In the genomic region with DNA sequence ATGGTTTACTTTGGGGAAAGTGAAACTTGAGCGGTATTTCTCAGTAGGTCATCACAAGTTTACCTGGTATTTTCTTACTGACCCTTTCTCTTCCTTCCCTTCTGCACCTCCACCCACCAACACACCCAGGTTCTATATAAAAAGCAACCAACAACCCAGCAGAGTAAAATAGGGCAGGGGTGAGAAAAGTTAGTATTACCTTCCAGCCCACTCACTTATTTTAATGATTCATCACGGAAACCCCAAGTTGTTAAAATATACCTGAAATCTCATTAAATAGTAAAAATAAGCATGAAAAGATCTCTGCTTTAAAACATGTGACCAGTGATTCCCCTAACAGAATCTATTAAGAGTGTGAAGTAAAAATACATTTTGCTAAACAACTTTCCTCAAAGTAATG, we compare ENCODE assay signal across 11 cellular contexts.
A peak's percentile ranks its signal among the peaks of the same experiment; 100 is the strongest.
DNase-seq lines count a peak whose midpoint lies in the region; ATAC-seq and TF ChIP-seq lines count a peak whose summit lies in the region.
"Had no signal": no experiment of that assay in that cellular context is flagged by ENCODE, and none has a peak within 500 bp of the region (broad histone marks: within the 10 kb centered on the region; RNA-seq: fewer than 3 reads in every experiment).

No MANE protein-coding gene starts in this region.

- H3K27ac ChIP-seq in heart right ventricle (no peak overlapping the region), left ventricle myocardium inferior (replicated peaks) (no peak overlapping the region), substantia nigra (ENCODE audit: low read depth, low read length, poor library complexity, severe bottlenecking) (no peak overlapping the region)
- H3K27ac ChIP-seq: epithelial cell of prostate, left lung, testis had no signal

- H3K4me1 ChIP-seq in heart right ventricle (peaks cover 0 to 14% (median 5%) of the 10 kb centered on the region in 9 donors), left ventricle myocardium inferior (peaks cover 25% of the 10 kb centered on the region)
- H3K4me1 ChIP-seq: testis had no signal

- H3K36me3 ChIP-seq in heart right ventricle (peaks cover 0 to 16% (median 0%) of the 10 kb centered on the region in 9 donors), left ventricle myocardium inferior (peaks cover 10% of the 10 kb centered on the region)
- H3K36me3 ChIP-seq: left lung had no signal

- H3K27me3 ChIP-seq in heart right ventricle (no peaks in the 10 kb centered on the region), left ventricle myocardium inferior (ENCODE audit: low read depth) (no peaks in the 10 kb centered on the region)
- H3K27me3 ChIP-seq: left lung, testis had no signal

- intact Hi-C loops in heart right ventricle (cut with DNase I) (no loop called here), left ventricle myocardium inferior (cut with micrococcal nuclease) (no loop called here)

- H3K9me3 ChIP-seq in heart right ventricle: no peaks in the 10 kb centered on the region
- no peaks in the 10 kb centered on the region for H3K9me3 ChIP-seq in left ventricle myocardium inferior (replicated peaks)
- H3K9me3 ChIP-seq: left lung, testis had no signal

- peak; percentile 93 for ATAC-seq in GM18870 (IDR thresholded peaks at IDR 0.05; ENCODE audit: unreplicated experiment)
- ATAC-seq in GM21528 (IDR thresholded peaks at IDR 0.05; ENCODE audit: low FRiP score, unreplicated experiment): peak; percentile 87
- ATAC-seq in HG03280 (IDR thresholded peaks at IDR 0.05; ENCODE audit: unreplicated experiment): peak; percentile 78
- ATAC-seq in heart right ventricle: no peak
- ATAC-seq: left lung had no signal

- TF ChIP-seq CTCF in epithelial cell of proximal tubule (conservative IDR thresholded peaks at IDR 0.05; ENCODE audit: low read depth, low read length) (no peak), heart right ventricle (IDR thresholded peaks at IDR 0.05) (no peak), left ventricle myocardium inferior (IDR thresholded peaks at IDR 0.05; ENCODE audit: borderline replicate concordance) (no peak)

- WGBS in heart right ventricle, 2 donors: 95 to 97% methylated on average over 2 of the region's 2 CpGs

- H3K4me3 ChIP-seq in epithelial cell of proximal tubule (ENCODE audit: low read depth, low read length): peak overlapping the region; percentile 3
- no peak overlapping the region for H3K4me3 ChIP-seq in heart right ventricle
- no peak overlapping the region for H3K4me3 ChIP-seq in left ventricle myocardium inferior
- H3K4me3 ChIP-seq: left lung, testis had no signal

- no peak for DNase-seq in epithelial cell of proximal tubule (ENCODE audit: low read depth)
- no peak for DNase-seq in heart right ventricle
- DNase-seq in left ventricle myocardium inferior: no peak
- no peak for DNase-seq in substantia nigra (lab: John Stamatoyannopoulos, UW)
- DNase-seq: activated gamma-delta T cell, left lung, testis had no signal

Comparison
In these comparisons a context has a peak if more than half of its experiments do, and no peak if none do; other contexts are left out.
1. ATAC-seq: peak in GM18870 (single experiment), GM21528 (single experiment) and HG03280 (single experiment); none in heart right ventricle (0 of 8).